ENCODE assay signal across 22 cellular contexts in the genomic region with DNA sequence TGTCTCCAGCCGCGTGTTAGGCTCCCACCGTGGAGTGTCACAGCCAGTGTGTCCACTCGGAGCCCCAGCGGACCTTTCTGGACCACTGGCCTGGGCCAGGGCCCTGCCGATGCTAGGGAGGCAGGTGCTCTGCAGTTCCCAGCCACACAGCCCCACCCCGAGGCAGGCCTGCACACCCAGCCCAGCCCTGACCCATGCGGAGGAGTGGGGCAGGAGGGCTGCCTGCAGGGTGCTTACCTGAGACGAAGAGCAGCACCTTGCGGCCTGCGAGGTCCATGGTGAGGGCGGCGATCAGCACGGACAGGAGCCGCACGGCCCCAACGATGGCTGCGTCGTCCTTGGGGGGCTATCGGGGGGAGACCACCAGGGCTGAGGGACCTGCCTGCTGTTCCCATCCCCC. TPM values are rescaled to one million over a fixed set of nuclear protein-coding genes. Genes with fewer than 3 reads are reported as not detected.
"Had no signal": no experiment of that assay in that cellular context is flagged by ENCODE, and none has a peak within 500 bp of the region (broad histone marks: within the 10 kb centered on the region; RNA-seq: fewer than 3 reads in every experiment).

No MANE protein-coding gene starts in this region.

- DNase-seq: activated CD4-positive, alpha-beta T cell treated with anti-CD3 and anti-CD28 coated beads for 36 hours; activated CD4-positive, alpha-beta T cell treated with anti-CD3 and anti-CD28 coated beads, Interleukin-2, amount 50 U/mL, for 48 hours; activated CD8-positive, alpha-beta memory T cell treated with anti-CD3 and anti-CD28 coated beads, Interleukin-2, amount 10 ng/mL, durations not matched to agents 7 days and 5 days; amniotic stem cell; effector CD4-positive, alpha-beta T cell; head of caudate nucleus; kidney glomerular epithelial cell; left ventricle myocardium inferior; mammary epithelial cell; midbrain; nephron progenitor cell; stimulated activated CD8-positive, alpha-beta memory T cell treated with anti-CD3 and anti-CD28 coated beads, Interleukin-4, amount 100 ng/mL, for 48 hours; stimulated activated naive CD4-positive, alpha-beta T cell; thyroid gland; WERI-Rb-1 had no signal

- H3K27me3 ChIP-seq: thyroid gland had no signal

- H3K9me3 ChIP-seq: left ventricle myocardium inferior, thyroid gland had no signal

- H3K4me3 ChIP-seq: left ventricle myocardium inferior, thyroid gland had no signal

- H3K27ac ChIP-seq: left ventricle myocardium inferior, thyroid gland, WERI-Rb-1 had no signal

RNA-seq across cellular contexts. Expression of a gene that starts 51.0 kb away (rescaled TPM):
- total RNA-seq: activated CD4-positive, alpha-beta T cell treated with anti-CD3 and anti-CD28 coated beads for 36 hours; activated CD8-positive, alpha-beta memory T cell treated with anti-CD3 and anti-CD28 coated beads, Interleukin-2, amount 10 ng/mL, durations not matched to agents 7 days and 5 days; cerebellum; frontal cortex; left ventricle myocardium inferior; mammary epithelial cell; omental fat pad; posterior vena cava; T-helper 2 cell treated with Interferon-gamma antibody and Interleukin-4, amounts not matched to agents 100 ng/mL and 5 ng/mL, for 36 hours; thyroid gland; ureter had no signal
- polyA plus RNA-seq: esophagus, mammary epithelial cell had no signal
